Comparison of ENCODE assay signal across 31 cellular contexts in genomic region chr1:183566026-183566425, GRCh38.
"Had no signal": no experiment of that assay in that cellular context is flagged by ENCODE, and none has a peak within 500 bp of the region (broad histone marks: within the 10 kb centered on the region; RNA-seq: fewer than 3 reads in every experiment).

No MANE protein-coding gene starts in this region.

- H3K9me3 ChIP-seq: Peyer's patch, SJSA1, SK-N-SH had no signal

- H3K4me2 ChIP-seq: SK-N-SH had no signal

- H3K27ac Mint-ChIP-seq: activated CD4-positive, alpha-beta memory T cell treated with anti-CD3 and anti-CD28 coated beads for 36 hours; activated naive CD4-positive, alpha-beta T cell treated with anti-CD3 and anti-CD28 coated beads, Interleukin-2, amount 10 ng/mL, durations not matched to agents 7 days and 5 days; activated naive CD8-positive, alpha-beta T cell; activated naive CD8-positive, alpha-beta T cell treated with anti-CD3 and anti-CD28 coated beads, Interleukin-2, amount 50 U/mL, for 24 hours; activated T-helper 1 cell treated with anti-CD3 and anti-CD28 coated beads, Interleukin-12 subunit alpha, Interleukin-12 subunit beta, Interleukin-2, Interleukin-4 antibody, amounts not matched to agents 30 ng/mL and 10 ng/mL and 1 ng/mL, durations not matched to agents 14 hours and 24 hours and 36 hours; T-helper 2 cell treated with Interferon-gamma antibody and Interleukin-4, amounts not matched to agents 5 μg/mL and 100 μg/mL, for 36 hours had no signal

- H3K9me3 Mint-ChIP-seq: activated CD4-positive, alpha-beta memory T cell treated with anti-CD3 and anti-CD28 coated beads for 36 hours; activated naive CD4-positive, alpha-beta T cell treated with anti-CD3 and anti-CD28 coated beads, Interleukin-2, amount 10 ng/mL, durations not matched to agents 7 days and 5 days; activated naive CD8-positive, alpha-beta T cell treated with anti-CD3 and anti-CD28 coated beads, Interleukin-2, amount 50 U/mL, for 24 hours; activated T-cell treated with anti-CD3 and anti-CD28 coated beads, Interleukin-2, amount 50 U/mL, for 4 hours; activated T-helper 1 cell treated with anti-CD3 and anti-CD28 coated beads, Interleukin-12 subunit alpha, Interleukin-12 subunit beta, Interleukin-2, Interleukin-4 antibody, amounts not matched to agents 30 ng/mL and 10 ng/mL and 1 ng/mL, durations not matched to agents 14 hours and 24 hours and 36 hours; brain; T-helper 1 cell treated with Interleukin-12 subunit alpha and Interleukin-12 subunit beta and Interleukin-4 antibody, amounts not matched to agents 30 μg/mL and 1 μg/mL, for 36 hours; T-helper 2 cell treated with Interferon-gamma antibody and Interleukin-4, amounts not matched to agents 5 μg/mL and 100 μg/mL, for 36 hours; WTC11 had no signal

- H3K27ac ChIP-seq: Peyer's patch, SJSA1 had no signal

- H3K27me3 Mint-ChIP-seq: activated CD4-positive, alpha-beta memory T cell treated with anti-CD3 and anti-CD28 coated beads for 36 hours; activated naive CD8-positive, alpha-beta T cell; activated naive CD8-positive, alpha-beta T cell treated with anti-CD3 and anti-CD28 coated beads, Interleukin-2, amount 50 U/mL, for 24 hours had no signal

- H3K36me3 Mint-ChIP-seq: brain, WTC11 had no signal

- H3K4me3 Mint-ChIP-seq: activated CD4-positive, alpha-beta memory T cell treated with anti-CD3 and anti-CD28 coated beads for 36 hours; activated naive CD4-positive, alpha-beta T cell treated with anti-CD3 and anti-CD28 coated beads, Interleukin-2, amount 10 ng/mL, durations not matched to agents 7 days and 5 days; activated naive CD8-positive, alpha-beta T cell; activated naive CD8-positive, alpha-beta T cell treated with anti-CD3 and anti-CD28 coated beads, Interleukin-2, amount 50 U/mL, for 24 hours; activated T-cell treated with anti-CD3 and anti-CD28 coated beads, Interleukin-2, amount 50 U/mL, for 4 hours; activated T-helper 1 cell treated with anti-CD3 and anti-CD28 coated beads, Interleukin-12 subunit alpha, Interleukin-12 subunit beta, Interleukin-2, Interleukin-4 antibody, amounts not matched to agents 30 ng/mL and 10 ng/mL and 1 ng/mL, durations not matched to agents 14 hours and 24 hours and 36 hours; brain; T-helper 1 cell treated with Interleukin-12 subunit alpha and Interleukin-12 subunit beta and Interleukin-4 antibody, amounts not matched to agents 30 μg/mL and 1 μg/mL, for 36 hours; T-helper 2 cell treated with Interferon-gamma antibody and Interleukin-4, amounts not matched to agents 5 μg/mL and 100 μg/mL, for 36 hours; WTC11 had no signal

- H3K36me3 ChIP-seq: Peyer's patch, SJSA1 had no signal

- ATAC-seq: activated CD4-positive, CD25-positive, alpha-beta regulatory T cell treated with anti-CD3 and anti-CD28 coated beads, Interleukin-2, amount 50 U/mL, for 24 hours; activated naive CD8-positive, alpha-beta T cell treated with anti-CD3 and anti-CD28 coated beads, Interleukin-2, amount 50 U/mL, for 24 hours; activated T-cell treated with anti-CD3 and anti-CD28 coated beads, Interleukin-2, amount 50 U/mL, for 4 hours; PC-3; WTC11 had no signal

- H3K4me3 ChIP-seq: Peyer's patch, SJSA1 had no signal

- H3K9ac ChIP-seq: SK-N-SH had no signal

- H3K27me3 ChIP-seq: Peyer's patch, SJSA1 had no signal

- DNase-seq: activated CD4-positive, alpha-beta memory T cell treated with anti-CD3 and anti-CD28 coated beads for 36 hours; activated CD4-positive, alpha-beta T cell treated with anti-CD3 and anti-CD28 coated beads for 4 hours; activated CD4-positive, alpha-beta T cell treated with anti-CD3 and anti-CD28 coated beads, Interleukin-2, amount 50 U/mL, for 1 hour; activated CD8-positive, alpha-beta memory T cell treated with anti-CD3 and anti-CD28 coated beads, Interleukin-2, amount 50 U/mL, for 4 hours; activated gamma-delta T cell treated with Interleukin-2 at 50 U/mL for 16 hours; activated naive CD4-positive, alpha-beta T cell treated with anti-CD3 and anti-CD28 coated beads, Interleukin-2, amount 10 ng/mL, durations not matched to agents 7 days and 5 days; activated naive CD8-positive, alpha-beta T cell treated with anti-CD3 and anti-CD28 coated beads, Interleukin-2, amount 50 U/mL, for 24 hours; activated T-cell treated with anti-CD3 and anti-CD28 coated beads for 4 hours; activated T-cell treated with anti-CD3 and anti-CD28 coated beads, Interleukin-2, amount 50 U/mL, for 4 hours; anterior cingulate cortex; central memory CD4-positive, alpha-beta T cell; NCI-H1105; NCI-H1417 treated with DMSO at 0.1 percent for 48 hours; NCI-H1930; NCI-H510A; NCI-H526; NCI-H748 treated with DMSO at 0.1 percent for 48 hours; NK-92 treated with Interleukin-12 subunit alpha and Interleukin-12 subunit beta, amount 100 ng/mL, for 24 hours; PC-3; Peyer's patch; RPMI8226; SHP77 treated with DMSO at 0.1 percent for 48 hours; SK-N-SH had no signal

- H3K4me1 Mint-ChIP-seq: WTC11 had no signal
